15 cellular contexts compared by ENCODE assay signal in genomic region chr5:111280282-111280901, GRCh38. TPM values are rescaled to one million over a fixed set of nuclear protein-coding genes. Genes with fewer than 3 reads are reported as not detected.
DNase-seq lines count a peak whose midpoint lies in the region; ATAC-seq, FAIRE-seq and TF ChIP-seq lines count a peak whose summit lies in the region.
"Had no signal": no experiment of that assay in that cellular context is flagged by ENCODE, and none has a peak within 500 bp of the region (broad histone marks: within the 10 kb centered on the region; RNA-seq: fewer than 3 reads in every experiment).

No MANE protein-coding gene starts in this region.

- H3K4me3 ChIP-seq in tibial nerve: no peak overlapping the region
- H3K4me3 ChIP-seq: prostate gland, transverse colon had no signal

- FAIRE-seq in GM12892 (lab: Jason Lieb, UNC): peak; percentile 66

- H3K9me3 Mint-ChIP-seq in glutamatergic neuron (ENCODE audit: unreplicated experiment): no peaks in the 10 kb centered on the region
- H3K9me3 Mint-ChIP-seq in activated T-cell treated with anti-CD3 and anti-CD28 coated beads, Interleukin-2, amount 50 U/mL, for 72 hours: no peaks in the 10 kb centered on the region
- H3K9me3 Mint-ChIP-seq: T-cell had no signal

- peak; percentile 81 for ATAC-seq in GM21526 (IDR thresholded peaks at IDR 0.05; ENCODE audit: low FRiP score, unreplicated experiment)
- ATAC-seq in activated T-cell treated with anti-CD3 and anti-CD28 coated beads, Interleukin-2, amount 50 U/mL, for 72 hours (replicated peaks in 1 of 2): no peak
- ATAC-seq: left colon, T-cell had no signal

- peak overlapping the region; percentile 4 for H3K27ac Mint-ChIP-seq in glutamatergic neuron (ENCODE audit: unreplicated experiment)
- H3K27ac Mint-ChIP-seq in activated T-cell treated with anti-CD3 and anti-CD28 coated beads, Interleukin-2, amount 50 U/mL, for 72 hours: no peak overlapping the region
- H3K27ac Mint-ChIP-seq: T-cell had no signal

- H3K4me1 ChIP-seq in tibial nerve: no peaks in the 10 kb centered on the region
- H3K4me1 ChIP-seq: prostate gland, transverse colon had no signal

- H3K4me1 Mint-ChIP-seq in glutamatergic neuron (ENCODE audit: low read depth, unreplicated experiment): peaks cover 19% of the 10 kb centered on the region
- peaks cover 72% of the 10 kb centered on the region for H3K4me1 Mint-ChIP-seq in activated T-cell treated with anti-CD3 and anti-CD28 coated beads, Interleukin-2, amount 50 U/mL, for 72 hours (ENCODE audit: low read depth)

- DNase-seq in GM12892 (ENCODE audit: insufficient read length) (no peak), NCI-H1694 (lab: John Stamatoyannopoulos, UW) (peak; percentile 69), glutamatergic neuron (no peak), GOT3 (lab: John Stamatoyannopoulos, UW) (no peak), tibial nerve (ENCODE audit: low spot score in 2 of 2) (no peak)
- DNase-seq in activated T-cell treated with anti-CD3 and anti-CD28 coated beads, Interleukin-2, amount 50 U/mL, for 72 hours: no peak
- no peak for DNase-seq in activated CD8-positive, alpha-beta memory T cell treated with anti-CD3 and anti-CD28 coated beads, Interleukin-2, amount 50 U/mL, for 4 hours
- DNase-seq: cortex of kidney, DMS153, erythroblast, left colon, T-cell, transverse colon had no signal

- TF ChIP-seq POLR2A in GM12892 (IDR thresholded peaks at IDR 0.05; ENCODE audit: low read depth, low read length) (no peak), tibial nerve (IDR thresholded peaks at IDR 0.05) (no peak)

- no peaks in the 10 kb centered on the region for H3K27me3 ChIP-seq in tibial nerve
- H3K27me3 ChIP-seq: transverse colon had no signal

- WGBS in tibial nerve, 2 donors: 64 to 66% methylated on average over 6 of the region's 6 CpGs

- TF ChIP-seq CTCF in glutamatergic neuron (IDR thresholded peaks at IDR 0.05; ENCODE audit: partially characterized antibody, unreplicated experiment): no peak
- TF ChIP-seq CTCF in tibial nerve (IDR thresholded peaks at IDR 0.05): no peak

- H3K36me3 ChIP-seq in tibial nerve: no peaks in the 10 kb centered on the region
- H3K36me3 ChIP-seq: prostate gland, transverse colon had no signal

- H3K4me3 Mint-ChIP-seq in glutamatergic neuron (ENCODE audit: unreplicated experiment): peak overlapping the region; percentile 10
- no peak overlapping the region for H3K4me3 Mint-ChIP-seq in activated T-cell treated with anti-CD3 and anti-CD28 coated beads, Interleukin-2, amount 50 U/mL, for 72 hours
- H3K4me3 Mint-ChIP-seq: T-cell had no signal

- H3K36me3 Mint-ChIP-seq in glutamatergic neuron (ENCODE audit: unreplicated experiment): no peaks in the 10 kb centered on the region
- H3K36me3 Mint-ChIP-seq in activated T-cell treated with anti-CD3 and anti-CD28 coated beads, Interleukin-2, amount 50 U/mL, for 72 hours (ENCODE audit: insufficient read depth in 2 of 2): no peaks in the 10 kb centered on the region

- H3K27ac ChIP-seq in tibial nerve: no peak overlapping the region
- H3K27ac ChIP-seq: prostate gland, transverse colon had no signal

- H3K27me3 Mint-ChIP-seq in glutamatergic neuron (ENCODE audit: unreplicated experiment): no peaks in the 10 kb centered on the region
- no peaks in the 10 kb centered on the region for H3K27me3 Mint-ChIP-seq in activated T-cell treated with anti-CD3 and anti-CD28 coated beads, Interleukin-2, amount 50 U/mL, for 72 hours (ENCODE audit: low read depth)
- H3K27me3 Mint-ChIP-seq: T-cell had no signal

- H3K9me3 ChIP-seq in tibial nerve: no peaks in the 10 kb centered on the region
- H3K9me3 ChIP-seq: prostate gland, transverse colon had no signal

- TF ChIP-seq EP300 in tibial nerve (IDR thresholded peaks at IDR 0.05): no peak

RNA-seq across cellular contexts. Expression of gene CAMK4, which starts 56.2 kb away (rescaled TPM):
- polyA plus RNA-seq in GM12892 (2012; ENCODE audit: missing spikeins): 34.9 TPM
- total RNA-seq in glutamatergic neuron (ENCODE audit: unreplicated experiment): 33.7 TPM
- total RNA-seq in activated T-cell treated with anti-CD3 and anti-CD28 coated beads, Interleukin-2, amount 50 U/mL, for 72 hours: 10 to 100 TPM; 56.1 to 96.0 TPM
- total RNA-seq in tibial nerve: 1 to 10 TPM in 3 of 4 donors, under 1 TPM in 1; 0.66 to 5.5 (median 2.8) TPM
